9 cellular contexts compared by ENCODE assay signal in genomic region chr3:147410518-147411234, GRCh38. TPM values are rescaled to one million over a fixed set of nuclear protein-coding genes. Genes with fewer than 3 reads are reported as not detected.
A peak's percentile ranks its signal among the peaks of the same experiment; 100 is the strongest.
DNase-seq lines count a peak whose midpoint lies in the region; ATAC-seq and TF ChIP-seq lines count a peak whose summit lies in the region.
"Had no signal": no experiment of that assay in that cellular context is flagged by ENCODE, and none has a peak within 500 bp of the region (broad histone marks: within the 10 kb centered on the region; RNA-seq: fewer than 3 reads in every experiment).

No MANE protein-coding gene starts in this region.

- CTCF ChIA-PET in HEK293T (lab: Yijun Ruan, JAX): no interaction called here

- H3K27me3 ChIP-seq in esophagus squamous epithelium: peaks cover 39 to 100% (median 73%) of the 10 kb centered on the region in 4 donors

- no peak for TF ChIP-seq CTCF in esophagus squamous epithelium (IDR thresholded peaks at IDR 0.05)

- TF ChIP-seq POLR2A in esophagus squamous epithelium (IDR thresholded peaks at IDR 0.05): no peak

- peaks cover 0 to 47% (median 23%) of the 10 kb centered on the region in 3 donors for H3K9me3 ChIP-seq in esophagus squamous epithelium

- no peak for ATAC-seq in HG03045 (IDR thresholded peaks at IDR 0.05; ENCODE audit: unreplicated experiment)

- no peaks in the 10 kb centered on the region for H3K36me3 ChIP-seq in esophagus squamous epithelium

- H3K27ac ChIP-seq in esophagus squamous epithelium: no peak overlapping the region

- peak overlapping the region in 3 of 4 donors; percentile 24 to 56 (median 40) for H3K4me3 ChIP-seq in esophagus squamous epithelium

- POLR2A ChIA-PET in HEK293T (lab: Yijun Ruan, JAX): no interaction called here

- intact Hi-C loops in esophagus squamous epithelium (cut with DNase I): no loop called here

- 8 to 20% methylated on average over 1 to 29 of the region's 63 CpGs for WGBS in esophagus squamous epithelium, 2 donors

- H3K4me1 ChIP-seq in esophagus squamous epithelium: peaks cover 18 to 63% (median 31%) of the 10 kb centered on the region in 3 donors

- peak; percentile 64 for DNase-seq in GM04503 (ENCODE audit: low read depth)
- no peak for DNase-seq in esophagus squamous epithelium (lab: John Stamatoyannopoulos, UW)
- peak; percentile 87 for DNase-seq in retina
- DNase-seq in HEK293T (ENCODE audit: extremely low spot score): no peak
- no peak for DNase-seq in stimulated activated CD8-positive, alpha-beta memory T cell treated with anti-CD3 and anti-CD28 coated beads, Interleukin-4, amount 100 ng/mL, for 48 hours
- DNase-seq in NCI-H1694 (lab: John Stamatoyannopoulos, UW): no peak

TF ChIP-seq in PFSK-1, 5 proteins besides CTCF, POLR2A, EP300 and RAD21:
- no peak for TF ChIP-seq FOXP2 (optimal IDR thresholded peaks at IDR 0.05; ENCODE audit: borderline replicate concordance, extremely low read depth, extremely low read length, insufficient read depth)
- 0 out of 2 replicates have a peak, but pooled peaks have one; percentile 27 for TF ChIP-seq SIN3A (IDR thresholded peaks at IDR 0.05; ENCODE audit: borderline replicate concordance, insufficient read depth, low read length)

TF ChIP-seq in HEK293T, 16 proteins besides CTCF, POLR2A, EP300 and RAD21:
- TF ChIP-seq, protein P1, sequence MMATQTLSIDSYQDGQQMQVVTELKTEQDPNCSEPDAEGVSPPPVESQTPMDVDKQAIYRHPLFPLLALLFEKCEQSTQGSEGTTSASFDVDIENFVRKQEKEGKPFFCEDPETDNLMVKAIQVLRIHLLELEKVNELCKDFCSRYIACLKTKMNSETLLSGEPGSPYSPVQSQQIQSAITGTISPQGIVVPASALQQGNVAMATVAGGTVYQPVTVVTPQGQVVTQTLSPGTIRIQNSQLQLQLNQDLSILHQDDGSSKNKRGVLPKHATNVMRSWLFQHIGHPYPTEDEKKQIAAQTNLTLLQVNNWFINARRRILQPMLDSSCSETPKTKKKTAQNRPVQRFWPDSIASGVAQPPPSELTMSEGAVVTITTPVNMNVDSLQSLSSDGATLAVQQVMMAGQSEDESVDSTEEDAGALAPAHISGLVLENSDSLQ (IDR thresholded peaks at IDR 0.05): no peak
- TF ChIP-seq FOXA1 (IDR thresholded peaks at IDR 0.05): no peak
- no peak for TF ChIP-seq ARNT (IDR thresholded peaks at IDR 0.05)
- TF ChIP-seq FOXM1 (IDR thresholded peaks at IDR 0.05; ENCODE audit: borderline replicate concordance): no peak
- no peak for TF ChIP-seq CTBP1 (IDR thresholded peaks at IDR 0.05; ENCODE audit: borderline replicate concordance)
- TF ChIP-seq HDGF (IDR thresholded peaks at IDR 0.05; ENCODE audit: borderline replicate concordance): no peak
- no peak for TF ChIP-seq BHLHE40 (IDR thresholded peaks at IDR 0.05; ENCODE audit: borderline replicate concordance)
- no peak for TF ChIP-seq L3MBTL2 (conservative IDR thresholded peaks at IDR 0.05)
- no peak for TF ChIP-seq SP1 (IDR thresholded peaks at IDR 0.05)

RNA-seq across cellular contexts. Expression of gene ZIC1, which starts 1.5 kb away (rescaled TPM):
- 25.9 TPM for polyA plus RNA-seq in PFSK-1 (2012; ENCODE audit: insufficient read length, low read depth)
- not detected for total RNA-seq in esophagus squamous epithelium
- total RNA-seq: activated CD8-positive, alpha-beta memory T cell treated with anti-CD3 and anti-CD28 coated beads for 36 hours had no signal

RNA-seq across cellular contexts. Expression of gene ZIC4, which starts 4.3 kb away (rescaled TPM):
- polyA plus RNA-seq in PFSK-1 (2012; ENCODE audit: insufficient read length, low read depth): 2.7 TPM
- total RNA-seq in esophagus squamous epithelium: not detected
- total RNA-seq: activated CD8-positive, alpha-beta memory T cell treated with anti-CD3 and anti-CD28 coated beads for 36 hours had no signal

Comparison
In these comparisons a context has a peak if more than half of its experiments do, and no peak if none do; other contexts are left out.
1. DNase-seq: peak in GM04503 (single experiment) and retina (single experiment); none in esophagus squamous epithelium (single experiment), HEK293T (single experiment), stimulated activated CD8-positive, alpha-beta memory T cell treated with anti-CD3 and anti-CD28 coated beads, Interleukin-4, amount 100 ng/mL, for 48 hours (single experiment) and NCI-H1694 (single experiment).